1 cellular context compared by ENCODE assay signal in the genomic region with DNA sequence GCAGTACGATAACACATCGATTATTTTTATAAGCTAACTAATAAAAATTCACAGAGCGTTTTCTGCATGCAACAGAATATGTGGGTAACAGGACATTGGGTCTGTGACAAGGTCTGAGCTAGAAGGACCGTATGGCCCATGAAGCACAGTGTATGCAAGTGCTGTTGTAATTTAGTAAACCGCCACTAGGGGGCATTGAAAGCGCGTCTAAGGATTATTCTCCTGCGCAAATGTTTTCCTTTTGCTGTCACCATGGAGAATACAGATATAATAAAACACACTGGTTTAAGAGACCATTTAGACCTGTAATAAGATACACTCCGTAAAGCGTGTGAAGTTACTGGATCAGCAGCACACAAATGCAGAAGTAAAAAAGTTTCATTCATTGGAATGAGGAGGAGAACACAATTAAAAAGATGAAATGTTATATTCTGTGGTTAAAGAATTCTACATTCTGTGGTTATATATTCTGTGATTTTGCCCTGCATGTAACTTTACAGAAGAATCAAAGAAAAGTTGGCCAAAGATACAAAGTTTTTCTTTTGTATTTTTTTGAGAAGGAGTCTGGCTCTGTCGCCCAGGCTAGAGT.
TF ChIP-seq lines count a peak whose summit lies in the region.

No MANE protein-coding gene starts in this region.

TF ChIP-seq in HEK293, 187 proteins besides CTCF, POLR2A, EP300 and RAD21 (continued from another document):
- TF ChIP-seq, protein P1, sequence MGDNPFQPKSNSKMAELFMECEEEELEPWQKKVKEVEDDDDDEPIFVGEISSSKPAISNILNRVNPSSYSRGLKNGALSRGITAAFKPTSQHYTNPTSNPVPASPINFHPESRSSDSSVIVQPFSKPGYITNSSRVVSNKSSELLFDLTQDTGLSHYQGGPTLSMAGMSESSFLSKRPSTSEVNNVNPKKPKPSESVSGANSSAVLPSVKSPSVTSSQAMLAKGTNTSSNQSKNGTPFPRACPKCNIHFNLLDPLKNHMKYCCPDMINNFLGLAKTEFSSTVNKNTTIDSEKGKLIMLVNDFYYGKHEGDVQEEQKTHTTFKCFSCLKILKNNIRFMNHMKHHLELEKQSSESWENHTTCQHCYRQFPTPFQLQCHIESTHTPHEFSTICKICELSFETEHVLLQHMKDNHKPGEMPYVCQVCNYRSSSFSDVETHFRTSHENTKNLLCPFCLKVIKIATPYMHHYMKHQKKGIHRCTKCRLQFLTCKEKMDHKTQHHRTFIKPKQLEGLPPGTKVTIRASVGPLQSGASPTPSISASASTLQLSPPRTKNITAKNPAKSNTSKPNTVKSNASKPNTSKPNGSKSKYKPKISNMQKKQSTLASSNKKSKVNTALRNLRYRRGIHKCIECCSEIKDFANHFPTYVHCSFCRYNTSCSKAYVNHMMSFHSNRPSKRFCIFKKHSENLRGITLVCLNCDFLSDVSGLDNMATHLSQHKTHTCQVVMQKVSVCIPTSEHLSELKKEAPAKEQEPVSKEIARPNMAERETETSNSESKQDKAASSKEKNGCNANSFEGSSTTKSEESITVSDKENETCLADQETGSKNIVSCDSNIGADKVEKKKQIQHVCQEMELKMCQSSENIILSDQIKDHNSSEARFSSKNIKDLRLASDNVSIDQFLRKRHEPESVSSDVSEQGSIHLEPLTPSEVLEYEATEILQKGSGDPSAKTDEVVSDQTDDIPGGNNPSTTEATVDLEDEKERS (tag by site-specific recombination; IDR thresholded peaks at IDR 0.05) = no peak
